19 cellular contexts compared by ENCODE assay signal in the genomic region with DNA sequence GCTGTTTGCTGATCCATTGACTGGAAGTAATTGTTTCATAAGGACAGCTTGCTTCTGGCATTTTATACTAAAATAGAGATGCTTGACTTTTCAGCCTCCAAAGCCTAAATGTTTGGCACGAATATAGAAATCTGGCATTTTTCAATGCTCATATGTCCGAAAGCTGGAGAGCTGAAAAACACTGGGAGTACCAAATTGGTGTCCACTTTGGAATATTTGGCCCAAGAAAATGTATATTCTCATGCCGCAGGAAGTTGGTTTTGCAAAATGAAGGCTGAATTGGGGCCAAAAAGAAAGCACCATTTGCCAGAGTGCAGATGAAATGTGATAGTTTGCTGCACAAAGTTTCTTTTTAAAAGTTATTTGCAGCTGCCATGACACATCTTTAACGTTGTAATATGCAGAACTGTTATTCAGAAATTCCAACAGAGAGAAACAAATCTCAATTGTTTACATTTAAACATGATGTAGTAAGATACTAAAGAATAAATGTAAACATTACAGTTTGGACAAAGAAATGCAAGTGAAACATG.
"Had no signal": no experiment of that assay in that cellular context is flagged by ENCODE, and none has a peak within 500 bp of the region (broad histone marks: within the 10 kb centered on the region; RNA-seq: fewer than 3 reads in every experiment).

No MANE protein-coding gene starts in this region.

- ATAC-seq: activated CD4-positive, alpha-beta T cell treated with anti-CD3 and anti-CD28 coated beads for 36 hours; activated naive CD4-positive, alpha-beta T cell treated with anti-CD3 and anti-CD28 coated beads, Interleukin-2, amount 50 U/mL, for 72 hours; esophagus mucosa; gastrocnemius medialis; left lung; psoas muscle; right cardiac atrium; stimulated activated memory B cell treated with anti-CD40 and anti-IgM and Interleukin-4, amounts not matched to agents 10 μg/mL and 1 μg/mL and 100 μg/mL, for 72 hours; WTC11 had no signal

- H3K4me3 ChIP-seq: gastrocnemius medialis, left lung, neural progenitor cell, psoas muscle, thyroid gland had no signal

- H3K27ac ChIP-seq: gastrocnemius medialis, left lung, neural progenitor cell, psoas muscle, thyroid gland had no signal

- H3K4me3 Mint-ChIP-seq: activated CD4-positive, alpha-beta T cell treated with anti-CD3 and anti-CD28 coated beads for 36 hours; activated T-helper 1 cell treated with anti-CD3 and anti-CD28 coated beads, Interleukin-12 subunit alpha, Interleukin-12 subunit beta, Interleukin-2, Interleukin-4 antibody, amounts not matched to agents 30 ng/mL and 10 ng/mL and 1 ng/mL, durations not matched to agents 14 hours and 24 hours and 36 hours; dendritic cell treated with granulocyte-macrophage colony-stimulating factor and Interleukin-4, amounts not matched to agents 40 ng/mL and 50 ng/mL, for 4 days; naive B cell; neural progenitor cell; stimulated activated memory B cell treated with anti-CD40 and anti-IgM and Interleukin-4, amounts not matched to agents 10 μg/mL and 1 μg/mL and 100 μg/mL, for 72 hours; WTC11 had no signal

- H3K27ac Mint-ChIP-seq: activated CD4-positive, alpha-beta T cell treated with anti-CD3 and anti-CD28 coated beads for 36 hours; activated naive CD4-positive, alpha-beta T cell treated with anti-CD3 and anti-CD28 coated beads, Interleukin-2, amount 50 U/mL, for 72 hours; activated T-helper 1 cell treated with anti-CD3 and anti-CD28 coated beads, Interleukin-12 subunit alpha, Interleukin-12 subunit beta, Interleukin-2, Interleukin-4 antibody, amounts not matched to agents 30 ng/mL and 10 ng/mL and 1 ng/mL, durations not matched to agents 14 hours and 24 hours and 36 hours; dendritic cell treated with granulocyte-macrophage colony-stimulating factor and Interleukin-4, amounts not matched to agents 40 ng/mL and 50 ng/mL, for 4 days; neural progenitor cell; stimulated activated memory B cell treated with anti-CD40 and anti-IgM and Interleukin-4, amounts not matched to agents 10 μg/mL and 1 μg/mL and 100 μg/mL, for 72 hours; WTC11 had no signal

- H3K36me3 Mint-ChIP-seq: activated naive CD4-positive, alpha-beta T cell treated with anti-CD3 and anti-CD28 coated beads, Interleukin-2, amount 50 U/mL, for 72 hours; naive B cell; neural progenitor cell; stimulated activated memory B cell treated with anti-CD40 and anti-IgM and Interleukin-4, amounts not matched to agents 10 μg/mL and 1 μg/mL and 100 μg/mL, for 72 hours; WTC11 had no signal

- H3K9me3 ChIP-seq: gastrocnemius medialis, left lung, psoas muscle, thyroid gland had no signal

- H3K27me3 Mint-ChIP-seq: activated CD4-positive, alpha-beta T cell treated with anti-CD3 and anti-CD28 coated beads for 36 hours had no signal

- H3K4me1 Mint-ChIP-seq: activated CD4-positive, alpha-beta T cell treated with anti-CD3 and anti-CD28 coated beads for 36 hours; naive B cell; neural progenitor cell; stimulated activated memory B cell treated with anti-CD40 and anti-IgM and Interleukin-4, amounts not matched to agents 10 μg/mL and 1 μg/mL and 100 μg/mL, for 72 hours; WTC11 had no signal

- H3K27me3 ChIP-seq: gastrocnemius medialis, left lung, neural progenitor cell, thyroid gland had no signal

- DNase-seq: activated CD4-positive, alpha-beta T cell treated with anti-CD3 and anti-CD28 coated beads for 36 hours; activated CD4-positive, alpha-beta T cell treated with anti-CD3 and anti-CD28 coated beads, Interleukin-2, amount 50 U/mL, for 48 hours; activated gamma-delta T cell treated with Interleukin-2 at 50 U/mL for 16 hours; effector CD8-positive, alpha-beta T cell; gastrocnemius medialis; head of caudate nucleus; left lung; naive B cell; psoas muscle; right cardiac atrium; stimulated activated CD4-positive, alpha-beta T cell treated with anti-CD3 and anti-CD28 coated beads, Interleukin-4, amount 100 ng/mL, for 4 hours; thyroid gland had no signal

- H3K4me1 ChIP-seq: gastrocnemius medialis, left lung, neural progenitor cell, psoas muscle, thyroid gland had no signal

- H3K9me3 Mint-ChIP-seq: activated naive CD4-positive, alpha-beta T cell treated with anti-CD3 and anti-CD28 coated beads, Interleukin-2, amount 50 U/mL, for 72 hours; activated T-helper 1 cell treated with anti-CD3 and anti-CD28 coated beads, Interleukin-12 subunit alpha, Interleukin-12 subunit beta, Interleukin-2, Interleukin-4 antibody, amounts not matched to agents 30 ng/mL and 10 ng/mL and 1 ng/mL, durations not matched to agents 14 hours and 24 hours and 36 hours; naive B cell; neural progenitor cell; stimulated activated memory B cell treated with anti-CD40 and anti-IgM and Interleukin-4, amounts not matched to agents 10 μg/mL and 1 μg/mL and 100 μg/mL, for 72 hours; WTC11 had no signal

- H3K36me3 ChIP-seq: gastrocnemius medialis, left lung, neural progenitor cell, thyroid gland had no signal
